Comparison of ENCODE assay signal across 12 cellular contexts in the genomic region with DNA sequence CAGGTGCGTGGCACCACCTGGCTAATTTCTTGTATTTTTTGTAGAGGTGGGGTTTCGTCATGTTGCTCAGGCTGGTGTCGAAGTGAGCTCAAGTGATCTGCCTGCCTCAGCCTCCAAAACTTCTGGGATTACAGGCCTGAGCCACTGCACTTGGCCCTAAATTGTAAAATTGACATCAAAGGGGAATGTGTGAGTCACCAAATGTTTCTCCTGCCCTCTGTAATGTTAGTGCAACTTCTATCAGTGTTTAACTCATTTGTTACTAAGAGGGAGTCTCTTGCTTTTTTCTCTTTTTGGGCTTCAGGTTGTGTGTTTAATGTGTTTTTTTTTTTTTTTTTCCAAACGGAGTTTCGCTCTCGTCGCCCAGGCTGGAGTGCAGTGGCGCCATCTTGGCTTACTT. TPM values are rescaled to one million over a fixed set of nuclear protein-coding genes. Genes with fewer than 3 reads are reported as not detected.
DNase-seq lines count a peak whose midpoint lies in the region; ATAC-seq, FAIRE-seq and TF ChIP-seq lines count a peak whose summit lies in the region.
"Had no signal": no experiment of that assay in that cellular context is flagged by ENCODE, and none has a peak within 500 bp of the region (broad histone marks: within the 10 kb centered on the region; RNA-seq: fewer than 3 reads in every experiment).

No MANE protein-coding gene starts in this region.

- no peaks in the 10 kb centered on the region for H3K9me3 Mint-ChIP-seq in activated naive CD8-positive, alpha-beta T cell treated with anti-CD3 and anti-CD28 coated beads, Interleukin-2, amount 50 U/mL, for 24 hours

- TF ChIP-seq POLR2A in gastroesophageal sphincter (IDR thresholded peaks at IDR 0.05): no peak

- H3K4me3 Mint-ChIP-seq in activated naive CD8-positive, alpha-beta T cell treated with anti-CD3 and anti-CD28 coated beads, Interleukin-2, amount 50 U/mL, for 24 hours: peak overlapping the region; percentile 12

- ATAC-seq in left cardiac atrium: no peak
- ATAC-seq in activated naive CD8-positive, alpha-beta T cell treated with anti-CD3 and anti-CD28 coated beads, Interleukin-2, amount 50 U/mL, for 24 hours: no peak
- ATAC-seq in HG02973 (IDR thresholded peaks at IDR 0.05; ENCODE audit: unreplicated experiment): no peak
- ATAC-seq in gastroesophageal sphincter: no peak

- no peaks in the 10 kb centered on the region for H3K27me3 Mint-ChIP-seq in activated naive CD8-positive, alpha-beta T cell treated with anti-CD3 and anti-CD28 coated beads, Interleukin-2, amount 50 U/mL, for 24 hours

- no peaks in the 10 kb centered on the region for H3K27me3 ChIP-seq in right atrium auricular region
- H3K27me3 ChIP-seq in gastroesophageal sphincter: no peaks in the 10 kb centered on the region

- H3K27ac ChIP-seq in right atrium auricular region: peak overlapping the region in 1 of 2 donors; percentile 21
- H3K27ac ChIP-seq in gastroesophageal sphincter: peak overlapping the region in 2 of 4 donors; percentile 94

- H3K27ac Mint-ChIP-seq in activated naive CD8-positive, alpha-beta T cell treated with anti-CD3 and anti-CD28 coated beads, Interleukin-2, amount 50 U/mL, for 24 hours: peak overlapping the region; percentile 11

- no peaks in the 10 kb centered on the region for H3K36me3 ChIP-seq in right atrium auricular region
- peaks cover 0 to 6% of the 10 kb centered on the region in 2 donors for H3K36me3 ChIP-seq in gastroesophageal sphincter

- peak; percentile 20 for FAIRE-seq in urothelium cell line (lab: Jason Lieb, UNC)
- FAIRE-seq: colon, D721Med had no signal

- H3K4me1 Mint-ChIP-seq in activated naive CD8-positive, alpha-beta T cell treated with anti-CD3 and anti-CD28 coated beads, Interleukin-2, amount 50 U/mL, for 24 hours: peaks cover 34% of the 10 kb centered on the region

- H3K4me1 ChIP-seq in right atrium auricular region: peaks cover 0 to 40% of the 10 kb centered on the region in 2 donors
- H3K4me1 ChIP-seq in gastroesophageal sphincter: peaks cover 0 to 66% (median 16%) of the 10 kb centered on the region in 3 donors

- no peak for TF ChIP-seq CTCF in right atrium auricular region (IDR thresholded peaks at IDR 0.05)
- no peak for TF ChIP-seq CTCF in gastroesophageal sphincter (IDR thresholded peaks at IDR 0.05)

- peaks cover 6% of the 10 kb centered on the region for H3K36me3 Mint-ChIP-seq in activated naive CD8-positive, alpha-beta T cell treated with anti-CD3 and anti-CD28 coated beads, Interleukin-2, amount 50 U/mL, for 24 hours (ENCODE audit: low read depth)

- H3K4me3 ChIP-seq in right atrium auricular region (no peak overlapping the region), gastroesophageal sphincter (peak overlapping the region in 1 of 2 donors; percentile 64)

- WGBS in gastroesophageal sphincter (ENCODE audit: low coverage in 1 of 2), 2 donors: 44 to 80% methylated on average over 1 to 5 of the region's 8 CpGs

- intact Hi-C loops in left cardiac atrium (cut with DNase I): no loop called here

- H3K9me3 ChIP-seq in right atrium auricular region: no peaks in the 10 kb centered on the region
- no peaks in the 10 kb centered on the region for H3K9me3 ChIP-seq in gastroesophageal sphincter

- no peak for TF ChIP-seq EP300 in gastroesophageal sphincter (IDR thresholded peaks at IDR 0.05)

- DNase-seq in right atrium auricular region (ENCODE audit: low spot score): peak; percentile 69
- DNase-seq in left cardiac atrium: no peak
- DNase-seq in activated naive CD8-positive, alpha-beta T cell treated with anti-CD3 and anti-CD28 coated beads, Interleukin-2, amount 50 U/mL, for 24 hours: no peak
- DNase-seq in iris pigment epithelial cell (ENCODE audit: low read depth): peak; percentile 88
- peak; percentile 61 for DNase-seq in urothelium cell line (ENCODE audit: low spot score)
- no peak for DNase-seq in activated T-cell treated with anti-CD3 and anti-CD28 coated beads, Interleukin-2, amount 50 U/mL, for 1 hour
- DNase-seq: KG1 had no signal

RNA-seq across cellular contexts. Expression of a gene that starts 2.3 kb away (rescaled TPM):
- total RNA-seq in right atrium auricular region (10 to 100 TPM in 1 of 2 donors, 1 to 10 TPM in 1; 9.7 to 17.0 TPM), left cardiac atrium (10 to 100 TPM; 12.5 to 14.2 TPM), gastroesophageal sphincter (10 to 100 TPM; 25.2 to 41.4 (median 25.7) TPM)

RNA-seq across cellular contexts. Expression of a gene that starts 16.0 kb away (rescaled TPM):
- total RNA-seq in right atrium auricular region (10 to 100 TPM in 1 of 2 donors, 1 to 10 TPM in 1; 6.2 to 11.5 TPM), left cardiac atrium (1 to 10 TPM; 7.2 to 9.4 TPM), gastroesophageal sphincter (10 to 100 TPM in 2 of 4 donors, 1 to 10 TPM in 2; 8.2 to 12.5 (median 9.5) TPM)

RNA-seq across cellular contexts. Expression of a gene that starts 16.0 kb away (rescaled TPM):
- 1 to 10 TPM in 1 of 2 donors, under 1 TPM in 1; 0.16 to 4.1 TPM for total RNA-seq in right atrium auricular region
- 1 to 10 TPM in 1 of 2 donors, under 1 TPM in 1; 0.44 to 3.3 TPM for total RNA-seq in left cardiac atrium
- 1 to 10 TPM in 2 of 4 donors, not detected in 2; 1.3 to 1.7 TPM for total RNA-seq in gastroesophageal sphincter

RNA-seq across cellular contexts. Expression of a gene that starts 36.2 kb away (rescaled TPM):
- total RNA-seq in right atrium auricular region (not detected), left cardiac atrium (not detected), gastroesophageal sphincter (not detected)
- total RNA-seq: T-helper 2 cell treated with Interferon-gamma antibody and Interleukin-4, amounts not matched to agents 100 ng/mL and 5 ng/mL, for 36 hours had no signal

RNA-seq across cellular contexts. Expression of a gene that starts 58.2 kb away (rescaled TPM):
- total RNA-seq in right atrium auricular region (1 to 10 TPM in 1 of 2 donors, under 1 TPM in 1; 0.59 to 3.0 TPM), left cardiac atrium (1 to 10 TPM; 1.8 to 2.8 TPM), gastroesophageal sphincter (1 to 10 TPM; 1.4 to 5.7 (median 1.9) TPM)
- total RNA-seq: T-helper 2 cell treated with Interferon-gamma antibody and Interleukin-4, amounts not matched to agents 100 ng/mL and 5 ng/mL, for 36 hours had no signal

Comparison
In these comparisons a context has a peak if more than half of its experiments do, and no peak if none do; other contexts are left out.
1. DNase-seq: peak in right atrium auricular region (single experiment), iris pigment epithelial cell (single experiment) and urothelium cell line (single experiment); none in left cardiac atrium (single experiment), activated naive CD8-positive, alpha-beta T cell treated with anti-CD3 and anti-CD28 coated beads, Interleukin-2, amount 50 U/mL, for 24 hours (single experiment) and activated T-cell treated with anti-CD3 and anti-CD28 coated beads, Interleukin-2, amount 50 U/mL, for 1 hour (single experiment).